ENCODE assay signal across 1 cellular context in genomic region chr17:5485270-5486205, GRCh38.
TF ChIP-seq lines count a peak whose summit lies in the region.

Gene DERL2, minus strand, starts transcription at chr17:5486178. Its CDS starts 17 bp downstream, at chr17:5486161.

TF ChIP-seq in HepG2, 621 proteins besides CTCF, POLR2A, EP300 and RAD21 (continued from another document):
- TF ChIP-seq, protein P1, sequence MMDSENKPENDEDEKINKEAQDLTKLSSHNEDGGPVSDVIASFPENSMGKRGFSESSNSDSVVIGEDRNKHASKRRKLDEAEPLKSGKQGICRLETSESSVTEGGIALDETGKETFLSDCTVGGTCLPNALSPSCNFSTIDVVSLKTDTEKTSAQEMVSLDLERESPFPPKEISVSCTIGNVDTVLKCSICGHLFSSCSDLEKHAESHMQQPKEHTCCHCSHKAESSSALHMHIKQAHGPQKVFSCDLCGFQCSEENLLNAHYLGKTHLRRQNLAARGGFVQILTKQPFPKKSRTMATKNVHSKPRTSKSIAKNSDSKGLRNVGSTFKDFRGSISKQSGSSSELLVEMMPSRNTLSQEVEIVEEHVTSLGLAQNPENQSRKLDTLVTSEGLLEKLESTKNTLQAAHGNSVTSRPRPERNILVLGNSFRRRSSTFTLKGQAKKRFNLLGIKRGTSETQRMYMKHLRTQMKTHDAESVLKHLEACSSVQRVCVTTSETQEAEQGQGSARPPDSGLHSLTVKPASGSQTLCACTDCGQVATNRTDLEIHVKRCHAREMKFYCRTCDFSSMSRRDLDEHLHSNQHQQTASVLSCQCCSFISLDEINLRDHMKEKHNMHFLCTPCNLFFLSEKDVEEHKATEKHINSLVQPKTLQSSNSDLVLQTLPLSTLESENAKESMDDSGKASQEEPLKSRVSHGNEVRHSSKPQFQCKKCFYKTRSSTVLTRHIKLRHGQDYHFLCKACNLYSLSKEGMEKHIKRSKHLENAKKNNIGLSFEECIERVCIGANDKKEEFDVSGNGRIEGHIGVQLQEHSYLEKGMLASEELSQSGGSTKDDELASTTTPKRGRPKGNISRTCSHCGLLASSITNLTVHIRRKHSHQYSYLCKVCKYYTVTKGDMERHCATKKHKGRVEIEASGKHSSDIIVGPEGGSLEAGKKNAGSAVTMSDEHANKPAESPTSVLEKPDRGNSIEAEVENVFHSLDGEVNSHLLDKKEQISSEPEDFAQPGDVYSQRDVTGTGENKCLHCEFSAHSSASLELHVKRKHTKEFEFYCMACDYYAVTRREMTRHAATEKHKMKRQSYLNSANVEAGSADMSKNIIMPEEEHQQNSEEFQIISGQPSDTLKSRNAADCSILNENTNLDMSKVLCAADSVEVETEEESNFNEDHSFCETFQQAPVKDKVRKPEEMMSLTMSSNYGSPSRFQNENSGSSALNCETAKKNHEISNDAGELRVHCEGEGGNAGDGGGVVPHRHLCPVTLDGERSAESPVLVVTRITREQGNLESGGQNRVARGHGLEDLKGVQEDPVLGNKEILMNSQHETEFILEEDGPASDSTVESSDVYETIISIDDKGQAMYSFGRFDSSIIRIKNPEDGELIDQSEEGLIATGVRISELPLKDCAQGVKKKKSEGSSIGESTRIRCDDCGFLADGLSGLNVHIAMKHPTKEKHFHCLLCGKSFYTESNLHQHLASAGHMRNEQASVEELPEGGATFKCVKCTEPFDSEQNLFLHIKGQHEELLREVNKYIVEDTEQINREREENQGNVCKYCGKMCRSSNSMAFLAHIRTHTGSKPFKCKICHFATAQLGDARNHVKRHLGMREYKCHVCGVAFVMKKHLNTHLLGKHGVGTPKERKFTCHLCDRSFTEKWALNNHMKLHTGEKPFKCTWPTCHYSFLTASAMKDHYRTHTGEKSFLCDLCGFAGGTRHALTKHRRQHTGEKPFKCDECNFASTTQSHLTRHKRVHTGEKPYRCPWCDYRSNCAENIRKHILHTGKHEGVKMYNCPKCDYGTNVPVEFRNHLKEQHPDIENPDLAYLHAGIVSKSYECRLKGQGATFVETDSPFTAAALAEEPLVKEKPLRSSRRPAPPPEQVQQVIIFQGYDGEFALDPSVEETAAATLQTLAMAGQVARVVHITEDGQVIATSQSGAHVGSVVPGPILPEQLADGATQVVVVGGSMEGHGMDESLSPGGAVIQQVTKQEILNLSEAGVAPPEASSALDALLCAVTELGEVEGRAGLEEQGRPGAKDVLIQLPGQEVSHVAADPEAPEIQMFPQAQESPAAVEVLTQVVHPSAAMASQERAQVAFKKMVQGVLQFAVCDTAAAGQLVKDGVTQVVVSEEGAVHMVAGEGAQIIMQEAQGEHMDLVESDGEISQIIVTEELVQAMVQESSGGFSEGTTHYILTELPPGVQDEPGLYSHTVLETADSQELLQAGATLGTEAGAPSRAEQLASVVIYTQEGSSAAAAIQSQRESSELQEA (CRISPR knock-in tag; IDR thresholded peaks at IDR 0.05; ENCODE audit: not compliant biosample characterization) = no peak
- TF ChIP-seq GABPB1 (CRISPR knock-in tag; IDR thresholded peaks at IDR 0.05) (peak; percentile 48; the same call in 1 of the 2 replicates), TOE1 (CRISPR knock-in tag; IDR thresholded peaks at IDR 0.05) (no peak), HHEX (CRISPR knock-in tag; IDR thresholded peaks at IDR 0.05) (no peak), ZBTB34 (CRISPR knock-in tag; IDR thresholded peaks at IDR 0.05) (no peak), ZNF441 (CRISPR knock-in tag; IDR thresholded peaks at IDR 0.05; ENCODE audit: borderline replicate concordance) (no peak), ZFP36L1 (CRISPR knock-in tag; IDR thresholded peaks at IDR 0.05) (no peak), NONO (IDR thresholded peaks at IDR 0.05) (no peak), NONO (CRISPR knock-in tag; conservative IDR thresholded peaks at IDR 0.05) (no peak), ZFP90 (CRISPR knock-in tag; IDR thresholded peaks at IDR 0.05; ENCODE audit: borderline replicate concordance) (no peak), CBX1 (IDR thresholded peaks at IDR 0.05; ENCODE audit: low read depth) (no peak)
- TF ChIP-seq, protein P2, sequence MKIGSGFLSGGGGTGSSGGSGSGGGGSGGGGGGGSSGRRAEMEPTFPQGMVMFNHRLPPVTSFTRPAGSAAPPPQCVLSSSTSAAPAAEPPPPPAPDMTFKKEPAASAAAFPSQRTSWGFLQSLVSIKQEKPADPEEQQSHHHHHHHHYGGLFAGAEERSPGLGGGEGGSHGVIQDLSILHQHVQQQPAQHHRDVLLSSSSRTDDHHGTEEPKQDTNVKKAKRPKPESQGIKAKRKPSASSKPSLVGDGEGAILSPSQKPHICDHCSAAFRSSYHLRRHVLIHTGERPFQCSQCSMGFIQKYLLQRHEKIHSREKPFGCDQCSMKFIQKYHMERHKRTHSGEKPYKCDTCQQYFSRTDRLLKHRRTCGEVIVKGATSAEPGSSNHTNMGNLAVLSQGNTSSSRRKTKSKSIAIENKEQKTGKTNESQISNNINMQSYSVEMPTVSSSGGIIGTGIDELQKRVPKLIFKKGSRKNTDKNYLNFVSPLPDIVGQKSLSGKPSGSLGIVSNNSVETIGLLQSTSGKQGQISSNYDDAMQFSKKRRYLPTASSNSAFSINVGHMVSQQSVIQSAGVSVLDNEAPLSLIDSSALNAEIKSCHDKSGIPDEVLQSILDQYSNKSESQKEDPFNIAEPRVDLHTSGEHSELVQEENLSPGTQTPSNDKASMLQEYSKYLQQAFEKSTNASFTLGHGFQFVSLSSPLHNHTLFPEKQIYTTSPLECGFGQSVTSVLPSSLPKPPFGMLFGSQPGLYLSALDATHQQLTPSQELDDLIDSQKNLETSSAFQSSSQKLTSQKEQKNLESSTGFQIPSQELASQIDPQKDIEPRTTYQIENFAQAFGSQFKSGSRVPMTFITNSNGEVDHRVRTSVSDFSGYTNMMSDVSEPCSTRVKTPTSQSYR (CRISPR knock-in tag; IDR thresholded peaks at IDR 0.05; ENCODE audit: borderline replicate concordance) = peak; percentile 84
